In genomic region chr17:28345420-28346198, GRCh38 we compare ENCODE assay signal across 1 cellular context.
TF ChIP-seq lines count a peak whose summit lies in the region.

No MANE protein-coding gene starts in this region.

TF ChIP-seq in HepG2, 621 proteins besides CTCF, POLR2A, EP300 and RAD21:
- TF ChIP-seq ARNT (IDR thresholded peaks at IDR 0.05) (no peak), ZNF687 (CRISPR knock-in tag; IDR thresholded peaks at IDR 0.05) (peak; percentile 32; the same call in 1 of the 2 replicates), ZNF569 (CRISPR knock-in tag; IDR thresholded peaks at IDR 0.05; ENCODE audit: borderline replicate concordance) (no peak), POLR2AphosphoS5 (IDR thresholded peaks at IDR 0.05; ENCODE audit: low read depth, low read length) (peak; percentile 34), ZBTB38 (CRISPR knock-in tag; IDR thresholded peaks at IDR 0.05) (0 out of 2 replicates have a peak, but pooled peaks have one; percentile 24), KMT2A (CRISPR knock-in tag; IDR thresholded peaks at IDR 0.05) (0 out of 2 replicates have a peak, but pooled peaks have one; percentile 7), ZNF768 (CRISPR knock-in tag; IDR thresholded peaks at IDR 0.05) (peak; percentile 16; the same call in 1 of the 2 replicates), PAF1 (CRISPR knock-in tag; IDR thresholded peaks at IDR 0.05) (peak; percentile 62; the same call in 1 of the 2 replicates), PLRG1 (conservative IDR thresholded peaks at IDR 0.05) (no peak), SYNCRIP (IDR thresholded peaks at IDR 0.05; ENCODE audit: insufficient read depth, low read depth, low read length) (no peak), BRCA1 (CRISPR knock-in tag; IDR thresholded peaks at IDR 0.05) (no peak), POLR2G (IDR thresholded peaks at IDR 0.05; ENCODE audit: low read depth, low read length) (0 out of 2 replicates have a peak, but pooled peaks have one; percentile 18), AGO2 (optimal IDR thresholded peaks at IDR 0.05; ENCODE audit: low read depth, low read length) (peak; percentile 81), CAMTA2 (CRISPR knock-in tag; IDR thresholded peaks at IDR 0.05; ENCODE audit: borderline replicate concordance) (no peak), RBFOX2 (IDR thresholded peaks at IDR 0.05; ENCODE audit: low read depth, low read length) (peak; percentile 48), PCBP1 (IDR thresholded peaks at IDR 0.05; ENCODE audit: borderline replicate concordance, low read depth, low read length) (no peak), ZC3H13 (CRISPR knock-in tag; IDR thresholded peaks at IDR 0.05) (peak; percentile 72; the same call in 1 of the 2 replicates)
